ENCODE assay signal across 20 cellular contexts in genomic region chr10:83982812-83983211, GRCh38.
DNase-seq lines count a peak whose midpoint lies in the region; ATAC-seq and TF ChIP-seq lines count a peak whose summit lies in the region.
"Had no signal": no experiment of that assay in that cellular context is flagged by ENCODE, and none has a peak within 500 bp of the region (broad histone marks: within the 10 kb centered on the region; RNA-seq: fewer than 3 reads in every experiment).

No MANE protein-coding gene starts in this region.

- H3K27me3 Mint-ChIP-seq in brain: peaks cover 5% of the 10 kb centered on the region

- no peaks in the 10 kb centered on the region for H3K9me3 ChIP-seq in A673 (ENCODE audit: low read depth, low read length, poor library complexity, severe bottlenecking)
- no peaks in the 10 kb centered on the region for H3K9me3 ChIP-seq in BE2C
- H3K9me3 ChIP-seq: A549; BLaER1 treated with 17β-estradiol and CSF1 and Interleukin-3, amounts not matched to agents 10 nM and 100 nM; SJSA1 had no signal

- peak; percentile 62 for ATAC-seq in GM19351 (IDR thresholded peaks at IDR 0.05; ENCODE audit: unreplicated experiment)
- ATAC-seq: A549; CD8-positive, alpha-beta T cell; Panc1; T-helper 17 cell had no signal

- H3K36me3 Mint-ChIP-seq in brain: no peaks in the 10 kb centered on the region
- H3K36me3 Mint-ChIP-seq: CD8-positive, alpha-beta T cell had no signal

- TF ChIP-seq CTCF in A673 (conservative IDR thresholded peaks at IDR 0.05; ENCODE audit: low read depth, low read length) (no peak), brain (conservative IDR thresholded peaks at IDR 0.05) (no peak), BE2C (IDR thresholded peaks at IDR 0.05; ENCODE audit: low read depth, low read length) (no peak)

- H3K36me3 ChIP-seq in A673 (ENCODE audit: insufficient read depth, low read length, poor library complexity, severe bottlenecking) (no peaks in the 10 kb centered on the region), BE2C (no peaks in the 10 kb centered on the region)
- H3K36me3 ChIP-seq: BLaER1 treated with 17β-estradiol and CSF1 and Interleukin-3, amounts not matched to agents 10 nM and 100 nM; SJSA1 had no signal

- peak overlapping the region in 3 of 5 experiments; percentile 79 to 93 (median 82) for H3K27ac Mint-ChIP-seq in brain
- H3K27ac Mint-ChIP-seq: CD8-positive, alpha-beta T cell; GM23338; T-helper 17 cell had no signal

- DNase-seq in A673 (ENCODE audit: low spot score): no peak
- DNase-seq in NAMALWA (ENCODE audit: low spot score): peak; percentile 4
- DNase-seq in BE2C: no peak
- DNase-seq in GDM1 (lab: John Stamatoyannopoulos, UW): no peak
- DNase-seq in NCI-H345 (lab: John Stamatoyannopoulos, UW): no peak
- DNase-seq: Calu3; CD8-positive, alpha-beta T cell; KG1; NCI-H1048; NCI-H1436; NCI-H2029; NCI-H226; T-helper 17 cell had no signal

- BruUV-seq in A673 (replicated peaks; lab: Mats Ljungman, UMichigan): no TSS peak

- peaks cover 41% of the 10 kb centered on the region for H3K4me1 Mint-ChIP-seq in brain

- peaks cover 16% of the 10 kb centered on the region for H3K4me1 ChIP-seq in A673 (ENCODE audit: insufficient read depth, low read length, poor library complexity, severe bottlenecking)
- peaks cover 5% of the 10 kb centered on the region for H3K4me1 ChIP-seq in BE2C
- H3K4me1 ChIP-seq: A549; BLaER1 treated with 17β-estradiol and CSF1 and Interleukin-3, amounts not matched to agents 10 nM and 100 nM; SJSA1 had no signal

- CTCF ChIA-PET in A673 (lab: Charles Lee): interaction anchor here (0.5 kb wide), 1 partner anchor 169 kb away, joined by 3 read pairs; no protein-coding TSS in a partner anchor

- intact Hi-C loops in A673 (cut with micrococcal nuclease; ENCODE audit: unreplicated experiment): no loop called here

- H3K27me3 ChIP-seq in A673 (replicated peaks; ENCODE audit: insufficient read depth, low read depth, low read length, poor library complexity) (no peaks in the 10 kb centered on the region), BE2C (no peaks in the 10 kb centered on the region)
- H3K27me3 ChIP-seq: BLaER1 treated with 17β-estradiol and CSF1 and Interleukin-3, amounts not matched to agents 10 nM and 100 nM; SJSA1 had no signal

- POLR2A ChIA-PET in A673 (lab: Charles Lee; ENCODE audit: low non-redundant PET): no interaction called here

- peaks cover 0 to 3% (median 0%) of the 10 kb centered on the region in 5 experiments for H3K9me3 Mint-ChIP-seq in brain
- H3K9me3 Mint-ChIP-seq: CD8-positive, alpha-beta T cell; GM23338 had no signal

- no peak overlapping the region for H3K4me3 Mint-ChIP-seq in brain
- H3K4me3 Mint-ChIP-seq: CD8-positive, alpha-beta T cell; GM23338; T-helper 17 cell had no signal

- no peak overlapping the region for H3K4me3 ChIP-seq in A673 (ENCODE audit: low read depth, low read length, poor library complexity, severe bottlenecking)
- no peak overlapping the region for H3K4me3 ChIP-seq in BE2C (ENCODE audit: low read depth, low read length)
- H3K4me3 ChIP-seq: A549; BLaER1 treated with 17β-estradiol and CSF1 and Interleukin-3, amounts not matched to agents 10 nM and 100 nM; GM23338; SJSA1 had no signal

- H3K27ac ChIP-seq in A673 (ENCODE audit: low read depth, low read length, poor library complexity, severe bottlenecking): peak overlapping the region; percentile 39
- H3K27ac ChIP-seq: A549; BLaER1 treated with 17β-estradiol and CSF1 and Interleukin-3, amounts not matched to agents 10 nM and 100 nM; SJSA1 had no signal
